Comparison of ENCODE assay signal across 15 cellular contexts in the genomic region with DNA sequence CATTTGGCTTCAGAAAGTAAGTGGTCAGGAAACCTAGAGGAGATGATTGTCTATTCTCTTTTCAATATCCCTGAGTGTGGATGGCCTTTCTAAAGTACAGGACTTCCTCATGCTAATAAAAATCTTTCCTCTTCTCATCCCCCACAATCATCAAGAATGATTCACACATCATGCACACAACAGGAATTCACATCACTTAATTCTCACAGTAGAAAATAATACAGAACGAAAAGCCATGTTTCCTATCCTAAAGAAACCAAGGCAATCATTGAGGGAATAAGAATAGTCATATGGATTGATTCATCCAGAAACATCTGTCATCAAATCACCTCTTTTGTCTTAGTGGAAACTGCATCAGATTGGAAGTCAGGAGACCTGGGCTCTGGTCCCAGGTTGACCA.
"Had no signal": no experiment of that assay in that cellular context is flagged by ENCODE, and none has a peak within 500 bp of the region (broad histone marks: within the 10 kb centered on the region; RNA-seq: fewer than 3 reads in every experiment).

No MANE protein-coding gene starts in this region.

- H3K4me3 Mint-ChIP-seq: activated CD4-positive, alpha-beta memory T cell treated with anti-CD3 and anti-CD28 coated beads for 36 hours; immature natural killer cell; nephron progenitor cell; T-helper 2 cell treated with Interferon-gamma antibody and Interleukin-4, amounts not matched to agents 5 μg/mL and 100 μg/mL, for 36 hours had no signal

- ATAC-seq: left lung had no signal

- H3K9me3 Mint-ChIP-seq: activated CD4-positive, alpha-beta memory T cell treated with anti-CD3 and anti-CD28 coated beads for 36 hours; T-helper 2 cell treated with Interferon-gamma antibody and Interleukin-4, amounts not matched to agents 5 μg/mL and 100 μg/mL, for 36 hours had no signal

- H3K4me1 Mint-ChIP-seq: immature natural killer cell had no signal

- DNase-seq: activated CD4-positive, alpha-beta memory T cell treated with anti-CD3 and anti-CD28 coated beads for 36 hours; activated CD4-positive, CD25-positive, alpha-beta regulatory T cell treated with anti-CD3 and anti-CD28 coated beads, Interleukin-2, amount 50 U/mL, for 72 hours; activated naive CD4-positive, alpha-beta T cell; aorta; caudate nucleus; effector CD8-positive, alpha-beta T cell; immature natural killer cell; left lung; mesendoderm; nephron progenitor cell; stimulated activated CD4-positive, alpha-beta T cell treated with anti-CD3 and anti-CD28 coated beads, Interleukin-2, amount 100 ng/mL, for 48 hours; stimulated activated naive CD4-positive, alpha-beta T cell treated with Interleukin-2 at 50 U/mL for 16 hours; SW 1271 had no signal

- H3K27ac Mint-ChIP-seq: activated CD4-positive, alpha-beta memory T cell treated with anti-CD3 and anti-CD28 coated beads for 36 hours; immature natural killer cell; nephron progenitor cell; T-helper 2 cell treated with Interferon-gamma antibody and Interleukin-4, amounts not matched to agents 5 μg/mL and 100 μg/mL, for 36 hours had no signal

- H3K36me3 Mint-ChIP-seq: activated CD4-positive, alpha-beta memory T cell treated with anti-CD3 and anti-CD28 coated beads for 36 hours had no signal

- H3K4me3 ChIP-seq: coronary artery, left lung had no signal
